ENCODE assay signal across 8 cellular contexts in genomic region chr14:91009501-91010152, GRCh38. TPM values are rescaled to one million over a fixed set of nuclear protein-coding genes. Genes with fewer than 3 reads are reported as not detected.
DNase-seq lines count a peak whose midpoint lies in the region; ATAC-seq and TF ChIP-seq lines count a peak whose summit lies in the region.

No MANE protein-coding gene starts in this region.

- no TSS peak for BruUV-seq in Calu3 (replicated peaks; lab: Mats Ljungman, UMichigan)

- peaks cover 11% of the 10 kb centered on the region for H3K4me1 Mint-ChIP-seq in endothelial cell (ENCODE audit: unreplicated experiment)
- H3K4me1 Mint-ChIP-seq in Calu3 (ENCODE audit: low read depth, unreplicated experiment): peaks cover 49% of the 10 kb centered on the region

- DNase-seq in GF-D8 (lab: John Stamatoyannopoulos, UW) (peak; percentile 92), GM20000 (ENCODE audit: low spot score) (peak; percentile 69), caudate nucleus (lab: John Stamatoyannopoulos, UW) (no peak), substantia nigra (lab: John Stamatoyannopoulos, UW) (no peak), endothelial cell (ENCODE audit: low spot score) (no peak), AG08396 (ENCODE audit: low spot score) (no peak), Calu3 (no peak)

- H3K4me3 Mint-ChIP-seq in endothelial cell (ENCODE audit: unreplicated experiment) (no peak overlapping the region), Calu3 (ENCODE audit: low read depth, unreplicated experiment) (no peak overlapping the region)

- H3K9me3 Mint-ChIP-seq in endothelial cell (ENCODE audit: unreplicated experiment) (no peaks in the 10 kb centered on the region), Calu3 (ENCODE audit: low read depth, unreplicated experiment) (no peaks in the 10 kb centered on the region)

- H3K27ac ChIP-seq in caudate nucleus (ENCODE audit: low read depth, low read length) (peak overlapping the region; percentile 11), substantia nigra (ENCODE audit: low read depth, low read length, poor library complexity, severe bottlenecking) (no peak overlapping the region)

- peak; percentile 92 for ATAC-seq in HG03469 (IDR thresholded peaks at IDR 0.05; ENCODE audit: unreplicated experiment)

- no peaks in the 10 kb centered on the region for H3K27me3 Mint-ChIP-seq in endothelial cell (ENCODE audit: unreplicated experiment)
- no peaks in the 10 kb centered on the region for H3K27me3 Mint-ChIP-seq in Calu3 (ENCODE audit: unreplicated experiment)

- H3K36me3 Mint-ChIP-seq in endothelial cell (ENCODE audit: low read depth, unreplicated experiment) (no peaks in the 10 kb centered on the region), Calu3 (ENCODE audit: insufficient read depth, unreplicated experiment) (no peaks in the 10 kb centered on the region)

- CTCF ChIA-PET in Calu3 (lab: Charles Lee): interaction anchor here (0.5 to 1.3 kb wide), 3 partner anchors 51 to 525 kb away, joined by 3 to 4 read pairs (median 4); partner anchors contain the start of gene RPS6KA5

- no peak for TF ChIP-seq CTCF in GM20000 (IDR thresholded peaks at IDR 0.05; ENCODE audit: extremely low read depth, missing control alignments)
- TF ChIP-seq CTCF in endothelial cell (IDR thresholded peaks at IDR 0.05; ENCODE audit: unreplicated experiment): no peak
- no peak for TF ChIP-seq CTCF in Calu3 (IDR thresholded peaks at IDR 0.05; ENCODE audit: unreplicated experiment)

- H3K27ac Mint-ChIP-seq in endothelial cell (ENCODE audit: unreplicated experiment): no peak overlapping the region
- no peak overlapping the region for H3K27ac Mint-ChIP-seq in Calu3 (ENCODE audit: unreplicated experiment)

- intact Hi-C loops in Calu3 (cut with micrococcal nuclease; ENCODE audit: unreplicated experiment): loop anchor here (2.0 to 5.0 kb wide), 2 partner anchors 49 to 108 kb away; no protein-coding TSS in a partner anchor

RNA-seq across cellular contexts. Expression of gene RPS6KA5, which starts 50.8 kb away (rescaled TPM):
- total RNA-seq in endothelial cell (ENCODE audit: unreplicated experiment) (13.8 TPM), Calu3 (2022) (9.7 and 10.3 TPM in 2 replicates)

Comparison
In these comparisons a context has a peak if more than half of its experiments do, and no peak if none do; other contexts are left out.
1. DNase-seq: peak in GF-D8 (single experiment) and GM20000 (single experiment); none in caudate nucleus (0 of 61), substantia nigra (0 of 49), endothelial cell (single experiment), AG08396 (single experiment) and Calu3 (single experiment).